1 cellular context compared by ENCODE assay signal in the genomic region with DNA sequence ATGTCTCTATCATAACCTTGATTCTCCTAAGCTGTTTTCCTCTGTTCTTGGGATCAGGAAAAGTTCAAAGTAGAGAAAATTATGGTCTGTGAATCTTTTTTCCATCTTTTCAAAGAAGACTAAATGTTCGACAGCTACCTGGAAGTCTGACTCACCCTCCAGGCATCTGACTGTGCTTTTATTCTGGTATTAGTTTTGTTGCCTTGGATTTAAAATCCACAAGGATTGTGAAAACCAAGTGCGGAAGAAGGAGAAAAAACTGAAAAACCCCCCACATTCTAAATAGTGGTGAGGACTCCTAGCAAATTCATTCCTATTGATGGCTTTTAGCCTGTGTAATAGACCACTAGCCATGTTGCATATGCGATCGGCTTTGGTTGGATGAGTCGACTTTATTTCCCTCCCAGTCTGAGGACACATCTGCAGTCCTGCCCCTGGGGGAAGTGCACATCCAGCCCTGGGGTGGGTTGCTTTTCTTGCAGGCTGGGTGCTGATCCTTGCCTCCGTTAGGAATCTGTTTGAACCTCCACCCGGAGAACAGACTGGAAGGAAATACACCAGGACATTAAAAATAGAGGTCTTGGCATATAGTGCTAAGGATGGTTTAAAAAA.
TF ChIP-seq lines count a peak whose summit lies in the region.

No MANE protein-coding gene starts in this region.

TF ChIP-seq in GM23338, 12 proteins besides CTCF, POLR2A, EP300 and RAD21 (continued from another document):
- TF ChIP-seq, protein P1, sequence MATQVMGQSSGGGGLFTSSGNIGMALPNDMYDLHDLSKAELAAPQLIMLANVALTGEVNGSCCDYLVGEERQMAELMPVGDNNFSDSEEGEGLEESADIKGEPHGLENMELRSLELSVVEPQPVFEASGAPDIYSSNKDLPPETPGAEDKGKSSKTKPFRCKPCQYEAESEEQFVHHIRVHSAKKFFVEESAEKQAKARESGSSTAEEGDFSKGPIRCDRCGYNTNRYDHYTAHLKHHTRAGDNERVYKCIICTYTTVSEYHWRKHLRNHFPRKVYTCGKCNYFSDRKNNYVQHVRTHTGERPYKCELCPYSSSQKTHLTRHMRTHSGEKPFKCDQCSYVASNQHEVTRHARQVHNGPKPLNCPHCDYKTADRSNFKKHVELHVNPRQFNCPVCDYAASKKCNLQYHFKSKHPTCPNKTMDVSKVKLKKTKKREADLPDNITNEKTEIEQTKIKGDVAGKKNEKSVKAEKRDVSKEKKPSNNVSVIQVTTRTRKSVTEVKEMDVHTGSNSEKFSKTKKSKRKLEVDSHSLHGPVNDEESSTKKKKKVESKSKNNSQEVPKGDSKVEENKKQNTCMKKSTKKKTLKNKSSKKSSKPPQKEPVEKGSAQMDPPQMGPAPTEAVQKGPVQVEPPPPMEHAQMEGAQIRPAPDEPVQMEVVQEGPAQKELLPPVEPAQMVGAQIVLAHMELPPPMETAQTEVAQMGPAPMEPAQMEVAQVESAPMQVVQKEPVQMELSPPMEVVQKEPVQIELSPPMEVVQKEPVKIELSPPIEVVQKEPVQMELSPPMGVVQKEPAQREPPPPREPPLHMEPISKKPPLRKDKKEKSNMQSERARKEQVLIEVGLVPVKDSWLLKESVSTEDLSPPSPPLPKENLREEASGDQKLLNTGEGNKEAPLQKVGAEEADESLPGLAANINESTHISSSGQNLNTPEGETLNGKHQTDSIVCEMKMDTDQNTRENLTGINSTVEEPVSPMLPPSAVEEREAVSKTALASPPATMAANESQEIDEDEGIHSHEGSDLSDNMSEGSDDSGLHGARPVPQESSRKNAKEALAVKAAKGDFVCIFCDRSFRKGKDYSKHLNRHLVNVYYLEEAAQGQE (IDR thresholded peaks at IDR 0.05; ENCODE audit: unreplicated experiment): no peak
